Comparison of ENCODE assay signal across 8 cellular contexts in the genomic region with DNA sequence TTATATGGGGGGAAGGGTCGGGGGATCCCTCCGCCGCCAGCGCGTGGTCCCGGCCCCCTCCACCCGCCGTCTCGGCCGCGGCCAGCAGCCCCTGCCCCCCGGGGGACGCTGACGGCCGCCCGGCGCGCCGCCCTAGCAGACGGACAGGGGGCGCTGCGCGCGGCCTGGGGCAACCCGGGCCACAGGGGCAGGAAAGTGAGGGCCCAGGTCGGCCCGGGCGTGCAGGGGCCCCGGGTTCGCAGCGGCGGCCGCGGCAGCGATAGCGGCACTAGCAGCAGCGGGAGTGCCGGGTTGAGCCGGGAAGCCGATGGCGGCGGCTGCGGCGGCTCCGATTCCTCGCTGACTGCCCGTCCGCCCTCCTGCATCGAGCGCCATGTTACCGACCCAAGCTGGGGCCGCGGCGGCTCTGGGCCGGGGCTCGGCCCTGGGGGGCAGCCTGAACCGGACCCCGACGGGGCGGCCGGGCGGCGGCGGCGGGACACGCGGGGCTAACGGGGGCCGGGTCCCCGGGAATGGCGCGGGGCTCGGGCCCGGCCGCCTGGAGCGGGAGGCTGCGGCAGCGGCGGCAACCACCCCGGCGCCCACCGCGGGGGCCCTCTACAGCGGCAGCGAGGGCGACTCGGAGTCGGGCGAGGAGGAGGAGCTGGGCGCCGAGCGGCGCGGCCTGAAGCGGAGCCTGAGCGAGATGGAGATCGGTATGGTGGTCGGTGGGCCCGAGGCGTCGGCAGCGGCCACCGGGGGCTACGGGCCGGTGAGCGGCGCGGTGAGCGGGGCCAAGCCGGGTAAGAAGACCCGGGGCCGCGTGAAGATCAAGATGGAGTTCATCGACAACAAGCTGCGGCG. TPM values are rescaled to one million over a fixed set of nuclear protein-coding genes. Genes with fewer than 3 reads are reported as not detected.
A peak's percentile ranks its signal among the peaks of the same experiment; 100 is the strongest.
DNase-seq lines count a peak whose midpoint lies in the region; ATAC-seq and TF ChIP-seq lines count a peak whose summit lies in the region.

No MANE protein-coding gene starts in this region.

- H3K27ac Mint-ChIP-seq in activated naive CD4-positive, alpha-beta T cell treated with anti-CD3 and anti-CD28 coated beads, Interleukin-2, amount 10 ng/mL, durations not matched to agents 7 days and 5 days: peak overlapping the region; percentile 89

- H3K27ac ChIP-seq in KOPT-K1 (ENCODE audit: low read depth, low read length, poor library complexity, severe bottlenecking): peak overlapping the region; percentile 81
- peak overlapping the region; percentile 83 for H3K27ac ChIP-seq in right cardiac atrium (ENCODE audit: low read length)
- peak overlapping the region; percentile 98 for H3K27ac ChIP-seq in smooth muscle cell (ENCODE audit: low read depth)

- H3K36me3 Mint-ChIP-seq in activated naive CD4-positive, alpha-beta T cell treated with anti-CD3 and anti-CD28 coated beads, Interleukin-2, amount 10 ng/mL, durations not matched to agents 7 days and 5 days: peaks cover 31% of the 10 kb centered on the region

- peak; percentile 31 for ATAC-seq in GM21717 (IDR thresholded peaks at IDR 0.05; ENCODE audit: unreplicated experiment)
- ATAC-seq in right cardiac atrium: no peak

- no peaks in the 10 kb centered on the region for H3K9me3 ChIP-seq in KOPT-K1 (ENCODE audit: insufficient read depth, low read length, poor library complexity, severe bottlenecking)
- no peaks in the 10 kb centered on the region for H3K9me3 ChIP-seq in right cardiac atrium (ENCODE audit: control insufficient read depth, low read length)
- no peaks in the 10 kb centered on the region for H3K9me3 ChIP-seq in smooth muscle cell (replicated peaks; ENCODE audit: low read depth)

- H3K4me1 ChIP-seq in right cardiac atrium (ENCODE audit: control insufficient read depth, insufficient read depth, low read length): peaks cover 10% of the 10 kb centered on the region
- H3K4me1 ChIP-seq in smooth muscle cell (ENCODE audit: low read depth): peaks cover 19% of the 10 kb centered on the region

- peaks cover 20% of the 10 kb centered on the region for H3K27me3 Mint-ChIP-seq in activated naive CD4-positive, alpha-beta T cell treated with anti-CD3 and anti-CD28 coated beads, Interleukin-2, amount 10 ng/mL, durations not matched to agents 7 days and 5 days

- H3K4me1 Mint-ChIP-seq in activated naive CD4-positive, alpha-beta T cell treated with anti-CD3 and anti-CD28 coated beads, Interleukin-2, amount 10 ng/mL, durations not matched to agents 7 days and 5 days: peaks cover 49% of the 10 kb centered on the region

- no peak overlapping the region for H2AFZ ChIP-seq in smooth muscle cell (ENCODE audit: low read depth)

- peaks cover 28% of the 10 kb centered on the region for H4K20me1 ChIP-seq in smooth muscle cell (ENCODE audit: low read depth)

- peak overlapping the region; percentile 98 for H3K4me2 ChIP-seq in smooth muscle cell

- peak overlapping the region; percentile 89 for H3K9ac ChIP-seq in smooth muscle cell (ENCODE audit: low read depth)

- H3K4me3 ChIP-seq in right cardiac atrium (ENCODE audit: low read length) (peak overlapping the region; percentile 96), smooth muscle cell (peak overlapping the region; percentile 94)

- H3K27me3 ChIP-seq in right cardiac atrium (ENCODE audit: control insufficient read depth, insufficient read depth) (no peaks in the 10 kb centered on the region), smooth muscle cell (ENCODE audit: low read depth) (no peaks in the 10 kb centered on the region)

- peaks cover 47% of the 10 kb centered on the region for H3F3A ChIP-seq in smooth muscle cell (ENCODE audit: low read depth)

- DNase-seq in activated naive CD4-positive, alpha-beta T cell treated with anti-CD3 and anti-CD28 coated beads, Interleukin-2, amount 10 ng/mL, durations not matched to agents 7 days and 5 days: peak; percentile 54
- peak; percentile 39 to 77 (median 74) for DNase-seq in right cardiac atrium
- no peak for DNase-seq in smooth muscle cell (lab: John Stamatoyannopoulos, UW; ENCODE audit: unreplicated experiment)
- no peak for DNase-seq in occipital lobe (lab: John Stamatoyannopoulos, UW)
- no peak for DNase-seq in HPDE6-E6E7 (ENCODE audit: extremely low spot score)

- TF ChIP-seq CTCF in GM12873 (IDR thresholded peaks at IDR 0.05; ENCODE audit: insufficient read depth, low read depth, low read length, missing control alignments) (peak; percentile 63), smooth muscle cell (IDR thresholded peaks at IDR 0.05; ENCODE audit: borderline replicate concordance, insufficient read depth, poor library complexity, severe bottlenecking) (peak; percentile 66)

- H3K9me3 Mint-ChIP-seq in activated naive CD4-positive, alpha-beta T cell treated with anti-CD3 and anti-CD28 coated beads, Interleukin-2, amount 10 ng/mL, durations not matched to agents 7 days and 5 days: no peaks in the 10 kb centered on the region

- peaks cover 44% of the 10 kb centered on the region for H3K79me2 ChIP-seq in smooth muscle cell (ENCODE audit: low read depth)

- H3K36me3 ChIP-seq in KOPT-K1 (ENCODE audit: insufficient read depth, low read length) (peaks cover 21% of the 10 kb centered on the region), smooth muscle cell (ENCODE audit: low read depth) (peaks cover under 1% of the 10 kb centered on the region)

- H3K4me3 Mint-ChIP-seq in activated naive CD4-positive, alpha-beta T cell treated with anti-CD3 and anti-CD28 coated beads, Interleukin-2, amount 10 ng/mL, durations not matched to agents 7 days and 5 days: peak overlapping the region; percentile 92

- CTCF ChIA-PET in activated naive CD4-positive, alpha-beta T cell treated with anti-CD3 and anti-CD28 coated beads, Interleukin-2, amount 10 ng/mL, durations not matched to agents 7 days and 5 days (lab: Charles Lee): no interaction called here

- WGBS in right cardiac atrium: under 1% methylated on average over 116 of the region's 116 CpGs
- under 1% methylated on average over 71 of the region's 116 CpGs for WGBS in smooth muscle cell (ENCODE audit: low lambda C conversion rate)

- intact Hi-C loops in right cardiac atrium (cut with DNase I): no loop called here

RNA-seq across cellular contexts. Expression of gene SRF, which starts 0.4 kb away (rescaled TPM):
- total RNA-seq in right cardiac atrium (100 to 1,000 TPM in 1 of 4 donors, 10 to 100 TPM in 3; 64.7 to 114 (median 72.7) TPM), smooth muscle cell (20.6 and 22.9 TPM in 2 replicates), occipital lobe (11.9 TPM)
- polyA plus RNA-seq in right cardiac atrium (55.3 TPM), smooth muscle cell (6.8 and 9.3 TPM in 2 replicates)

RNA-seq across cellular contexts. Expression of gene CUL9, which starts 10.5 kb away (rescaled TPM):
- 10 to 100 TPM; 14.6 to 18.7 (median 16.3) TPM for total RNA-seq in right cardiac atrium
- polyA plus RNA-seq in right cardiac atrium: 15.7 TPM
- 18.8 and 22.3 TPM in 2 replicates for total RNA-seq in smooth muscle cell
- 13.9 and 37.1 TPM in 2 replicates for polyA plus RNA-seq in smooth muscle cell
- 23.9 TPM for total RNA-seq in occipital lobe

RNA-seq across cellular contexts. Expression of gene DNPH1, which starts 57.8 kb away (rescaled TPM):
- total RNA-seq in right cardiac atrium: 10 to 100 TPM; 25.7 to 43.2 (median 33.8) TPM
- 60.4 TPM for polyA plus RNA-seq in right cardiac atrium
- total RNA-seq in smooth muscle cell: 18.4 and 33.8 TPM in 2 replicates
- 82.1 and 82.4 TPM in 2 replicates for polyA plus RNA-seq in smooth muscle cell
- 16.1 TPM for total RNA-seq in occipital lobe

Comparison
In these comparisons a context has a peak if more than half of its experiments do, and no peak if none do; other contexts are left out.
1. DNase-seq: peak in activated naive CD4-positive, alpha-beta T cell treated with anti-CD3 and anti-CD28 coated beads, Interleukin-2, amount 10 ng/mL, durations not matched to agents 7 days and 5 days (single experiment) and right cardiac atrium (3 of 3); none in smooth muscle cell (single experiment), occipital lobe (single experiment) and HPDE6-E6E7 (single experiment).
2. Peak in every context shown above with its lines, with median percentiles within 50 percentile points of each other: H3K27ac ChIP-seq.